8 cellular contexts compared by ENCODE assay signal in the genomic region with DNA sequence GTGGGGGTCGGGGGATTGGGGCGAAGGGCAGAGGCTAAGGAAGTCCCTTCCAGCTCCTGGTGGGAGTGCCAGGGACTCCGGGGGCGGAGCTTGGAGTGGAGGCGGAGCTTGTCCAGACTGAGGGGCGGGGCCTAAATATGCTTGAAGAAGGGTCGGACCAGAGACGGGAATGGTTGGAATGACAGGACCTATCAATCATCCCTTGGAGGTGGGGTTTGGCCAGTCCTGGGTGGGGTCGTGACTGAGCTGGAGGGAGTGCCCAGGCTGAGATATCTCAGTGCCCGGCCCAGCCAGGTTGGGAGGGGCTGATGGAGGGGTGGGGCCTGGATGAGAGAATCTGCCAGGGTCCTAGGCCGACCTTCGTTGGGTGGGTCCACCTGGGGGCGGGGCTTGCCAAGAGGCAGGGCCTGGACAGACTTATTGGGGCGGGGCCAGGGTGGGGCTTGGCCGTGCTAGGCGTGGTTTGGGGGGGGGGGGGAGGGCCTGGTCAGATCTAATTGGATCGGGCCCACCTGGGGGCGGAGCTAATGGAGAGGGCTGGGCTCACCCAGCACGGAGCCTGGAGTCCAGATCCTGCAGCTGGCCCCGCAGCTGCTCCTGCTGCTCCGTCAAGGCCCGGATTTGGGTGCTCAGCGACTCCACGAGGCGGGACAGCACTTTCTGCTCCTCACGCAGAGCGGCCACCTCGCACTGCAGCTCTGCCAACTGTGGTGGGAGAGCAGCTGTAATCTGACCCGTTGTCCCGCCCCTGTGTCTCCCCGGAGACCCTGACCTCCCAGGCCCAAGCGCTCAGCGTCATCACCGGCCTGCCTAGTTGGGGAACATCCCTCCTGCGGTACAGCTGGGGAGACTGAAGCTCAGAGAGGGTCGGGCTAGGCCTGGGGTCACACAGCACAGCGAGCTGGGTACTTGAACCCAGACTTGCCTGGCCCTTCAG. TPM values are rescaled to one million over a fixed set of nuclear protein-coding genes. Genes with fewer than 3 reads are reported as not detected.
A peak's percentile ranks its signal among the peaks of the same experiment; 100 is the strongest.
DNase-seq lines count a peak whose midpoint lies in the region; ATAC-seq and TF ChIP-seq lines count a peak whose summit lies in the region.

No MANE protein-coding gene starts in this region.

- H3K4me3 ChIP-seq in iPS-18a (ENCODE audit: low read length) = peak overlapping the region; percentile 51
- peak overlapping the region; percentile 42 for H3K4me3 ChIP-seq in skeletal muscle cell (ENCODE audit: low read depth, low read length)

- peaks cover 0 to 11% (median 6%) of the 10 kb centered on the region in 5 experiments for H3K9me3 Mint-ChIP-seq in brain

- H3K4me1 ChIP-seq in iPS-18a (ENCODE audit: control insufficient read depth, low read depth, low read length) = peaks cover 12% of the 10 kb centered on the region

- H3K36me3 Mint-ChIP-seq in brain = peaks cover 6% of the 10 kb centered on the region

- no peak for ATAC-seq in GM21447 (IDR thresholded peaks at IDR 0.05; ENCODE audit: unreplicated experiment)

- H3K27me3 ChIP-seq in iPS-18a (ENCODE audit: control insufficient read depth, insufficient read depth, low read length) = peaks cover 47% of the 10 kb centered on the region

- no peak overlapping the region for H3K27ac ChIP-seq in iPS-18a (ENCODE audit: low read length)

- no peak for TF ChIP-seq CTCF in brain (conservative IDR thresholded peaks at IDR 0.05)

- peak overlapping the region; percentile 14 to 83 (median 64) for H3K4me3 Mint-ChIP-seq in brain

- H3K27ac Mint-ChIP-seq in brain = peak overlapping the region in 2 of 5 experiments; percentile 69 to 82

- H3K9ac ChIP-seq in iPS-18a (ENCODE audit: low read length) = no peak overlapping the region

- H3K27me3 Mint-ChIP-seq in brain = peaks cover 51% of the 10 kb centered on the region

- no peaks in the 10 kb centered on the region for H3K36me3 ChIP-seq in iPS-18a (ENCODE audit: control insufficient read depth, low read depth, low read length)

- no peaks in the 10 kb centered on the region for H3K9me3 ChIP-seq in iPS-18a (ENCODE audit: control insufficient read depth, low read depth, low read length)

- peaks cover 21% of the 10 kb centered on the region for H3K4me1 Mint-ChIP-seq in brain

- DNase-seq in NCI-H2171 treated with DMSO at 0.1 percent for 48 hours (lab: John Stamatoyannopoulos, UW) (peak; percentile 14), NCI-H2171 (lab: John Stamatoyannopoulos, UW) (no peak), NAMALWA (ENCODE audit: low spot score) (peak; percentile 81), skeletal muscle cell (ENCODE audit: low read depth) (peak; percentile 64), NCI-H510A (lab: John Stamatoyannopoulos, UW) (no peak)

RNA-seq across cellular contexts. Expression of a gene that starts 2.6 kb away (rescaled TPM):
- 39.5 TPM for polyA plus RNA-seq in brain (ENCODE audit: insufficient read depth, low read depth, low replicate concordance)

RNA-seq across cellular contexts. Expression of a gene that starts 12.0 kb away (rescaled TPM):
- polyA plus RNA-seq in brain (ENCODE audit: insufficient read depth, low read depth, low replicate concordance) = 1.1 TPM

RNA-seq across cellular contexts. Expression of a gene that starts 26.9 kb away (rescaled TPM):
- not detected for polyA plus RNA-seq in brain (ENCODE audit: insufficient read depth, low read depth, low replicate concordance)

RNA-seq across cellular contexts. Expression of a gene that starts 33.6 kb away (rescaled TPM):
- polyA plus RNA-seq in brain (ENCODE audit: insufficient read depth, low read depth, low replicate concordance) = 71.8 TPM

RNA-seq across cellular contexts. Expression of a gene that starts 55.9 kb away (rescaled TPM):
- polyA plus RNA-seq in brain (ENCODE audit: insufficient read depth, low read depth, low replicate concordance) = not detected

Comparison
In these comparisons a context has a peak if more than half of its experiments do, and no peak if none do; other contexts are left out.
1. DNase-seq: peak in NCI-H2171 treated with DMSO at 0.1 percent for 48 hours (single experiment), NAMALWA (single experiment) and skeletal muscle cell (single experiment); none in NCI-H2171 (single experiment) and NCI-H510A (single experiment).